In the genomic region with DNA sequence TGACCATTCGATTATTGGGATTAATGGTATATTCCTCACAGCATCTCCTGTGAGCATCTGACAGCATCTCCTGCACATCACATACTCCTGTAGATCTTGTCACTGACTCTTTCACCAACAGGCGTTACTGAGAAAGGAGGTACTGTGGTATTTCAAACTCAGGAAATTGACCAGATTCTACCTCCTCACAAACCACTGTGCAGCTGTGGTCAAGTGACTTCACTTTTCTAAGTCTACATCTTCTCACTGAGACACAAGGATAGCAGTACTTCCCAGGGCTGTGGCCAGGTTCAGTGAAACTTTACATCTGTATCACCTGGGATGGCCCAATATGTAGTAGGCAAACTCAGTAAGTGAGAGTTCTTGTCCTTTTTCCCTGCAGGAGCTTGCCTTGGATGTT, we compare ENCODE assay signal across 34 cellular contexts.
"Had no signal": no experiment of that assay in that cellular context is flagged by ENCODE, and none has a peak within 500 bp of the region (broad histone marks: within the 10 kb centered on the region; RNA-seq: fewer than 3 reads in every experiment).

No MANE protein-coding gene starts in this region.

- H3K4me3 ChIP-seq: adrenal gland, body of pancreas, breast epithelium had no signal

- DNase-seq: activated B cell treated with CpG ODN at 0.5 μM for 24 hours; activated CD4-positive, alpha-beta memory T cell treated with anti-CD3 and anti-CD28 coated beads for 36 hours; activated CD4-positive, alpha-beta T cell treated with anti-CD3 and anti-CD28 coated beads for 4 hours; activated CD4-positive, alpha-beta T cell treated with anti-CD3 and anti-CD28 coated beads, Interleukin-2, amount 10 ng/mL, durations not matched to agents 24 days and 14 days; activated CD4-positive, alpha-beta T cell treated with anti-CD3 and anti-CD28 coated beads, Interleukin-2, amount 50 U/mL, for 1 hour; activated CD4-positive, alpha-beta T cell treated with anti-CD3 and anti-CD28 coated beads, Interleukin-2, amount 50 U/mL, for 4 hours; activated CD4-positive, CD25-positive, alpha-beta regulatory T cell treated with anti-CD3 and anti-CD28 coated beads, Interleukin-2, amount 50 U/mL, for 72 hours; activated CD8-positive, alpha-beta memory T cell treated with anti-CD3 and anti-CD28 coated beads, Interleukin-2, amount 50 U/mL, for 4 hours; activated CD8-positive, alpha-beta T cell treated with anti-CD3 and anti-CD28 coated beads for 36 hours; activated effector memory CD4-positive, alpha-beta T cell treated with anti-CD3 and anti-CD28 coated beads, Interleukin-2, amount 50 U/mL, for 16 hours; activated gamma-delta T cell treated with Interleukin-2 at 50 U/mL for 16 hours; activated naive CD4-positive, alpha-beta T cell; activated naive CD4-positive, alpha-beta T cell treated with anti-CD3 and anti-CD28 coated beads for 36 hours; activated naive CD4-positive, alpha-beta T cell treated with anti-CD3 and anti-CD28 coated beads, Interleukin-2, amount 50 U/mL, for 16 hours; activated naive CD8-positive, alpha-beta T cell treated with anti-CD3 and anti-CD28 coated beads for 36 hours; activated T-cell treated with anti-CD3 and anti-CD28 coated beads for 4 hours; activated T-cell treated with anti-CD3 and anti-CD28 coated beads, Interleukin-2, amount 50 U/mL, for 1 hour; activated T-cell treated with anti-CD3 and anti-CD28 coated beads, Interleukin-2, amount 50 U/mL, for 4 hours; activated T-cell treated with anti-CD3 and anti-CD28 coated beads, Interleukin-2, amount 50 U/mL, for 72 hours; adrenal gland; amniotic stem cell; aorta; body of pancreas; brain microvascular endothelial cell; central memory CD4-positive, alpha-beta T cell; T-helper 2 cell; T-helper 9 cell had no signal

- H3K27me3 Mint-ChIP-seq: activated B cell treated with CpG ODN at 0.5 μM for 24 hours; activated CD4-positive, alpha-beta memory T cell treated with anti-CD3 and anti-CD28 coated beads for 36 hours; activated CD4-positive, alpha-beta T cell treated with anti-CD3 and anti-CD28 coated beads, Interleukin-2, amount 10 ng/mL, durations not matched to agents 24 days and 14 days; activated CD8-positive, alpha-beta T cell treated with anti-CD3 and anti-CD28 coated beads for 36 hours; activated naive CD8-positive, alpha-beta T cell treated with anti-CD3 and anti-CD28 coated beads for 36 hours; activated T-helper 17 cell treated with anti-CD3 and anti-CD28 coated beads, Interleukin-2, amount 50 U/mL, for 72 hours had no signal

- H3K36me3 Mint-ChIP-seq: activated CD4-positive, alpha-beta memory T cell treated with anti-CD3 and anti-CD28 coated beads for 36 hours; activated naive CD4-positive, alpha-beta T cell treated with anti-CD3 and anti-CD28 coated beads, Interleukin-2, amount 50 U/mL, for 72 hours; activated naive CD8-positive, alpha-beta T cell treated with anti-CD3 and anti-CD28 coated beads for 36 hours had no signal

- H3K4me1 ChIP-seq: adrenal gland, body of pancreas, breast epithelium had no signal

- H3K27me3 ChIP-seq: adrenal gland, body of pancreas, brain microvascular endothelial cell had no signal

- H3K27ac Mint-ChIP-seq: activated B cell treated with CpG ODN at 0.5 μM for 24 hours; activated CD4-positive, alpha-beta memory T cell treated with anti-CD3 and anti-CD28 coated beads for 36 hours; activated CD4-positive, alpha-beta T cell treated with anti-CD3 and anti-CD28 coated beads, Interleukin-2, amount 10 ng/mL, durations not matched to agents 24 days and 14 days; activated CD8-positive, alpha-beta T cell treated with anti-CD3 and anti-CD28 coated beads for 36 hours; activated naive CD4-positive, alpha-beta T cell treated with anti-CD3 and anti-CD28 coated beads for 36 hours; activated naive CD4-positive, alpha-beta T cell treated with anti-CD3 and anti-CD28 coated beads, Interleukin-2, amount 50 U/mL, for 72 hours; activated naive CD8-positive, alpha-beta T cell treated with anti-CD3 and anti-CD28 coated beads for 36 hours; activated T-cell treated with anti-CD3 and anti-CD28 coated beads, Interleukin-2, amount 50 U/mL, for 72 hours; activated T-helper 1 cell treated with anti-CD3 and anti-CD28 coated beads, Interleukin-12 subunit alpha, Interleukin-12 subunit beta, Interleukin-2, Interleukin-4 antibody, amounts not matched to agents 30 ng/mL and 10 ng/mL and 1 ng/mL, durations not matched to agents 14 hours and 24 hours and 36 hours; activated T-helper 17 cell treated with anti-CD3 and anti-CD28 coated beads, Interleukin-2, amount 50 U/mL, for 72 hours; T-helper 1 cell treated with Interleukin-12 subunit alpha and Interleukin-12 subunit beta and Interleukin-4 antibody, amounts not matched to agents 30 μg/mL and 1 μg/mL, for 36 hours; T-helper 2 cell treated with Interferon-gamma antibody and Interleukin-4, amounts not matched to agents 5 μg/mL and 100 μg/mL, for 36 hours had no signal

- H3K36me3 ChIP-seq: adrenal gland, brain microvascular endothelial cell, breast epithelium had no signal

- H3K9me3 Mint-ChIP-seq: activated B cell treated with CpG ODN at 0.5 μM for 24 hours; activated CD4-positive, alpha-beta memory T cell treated with anti-CD3 and anti-CD28 coated beads for 36 hours; activated CD4-positive, alpha-beta T cell treated with anti-CD3 and anti-CD28 coated beads, Interleukin-2, amount 10 ng/mL, durations not matched to agents 24 days and 14 days; activated CD8-positive, alpha-beta T cell treated with anti-CD3 and anti-CD28 coated beads for 36 hours; activated naive CD4-positive, alpha-beta T cell treated with anti-CD3 and anti-CD28 coated beads for 36 hours; activated naive CD8-positive, alpha-beta T cell treated with anti-CD3 and anti-CD28 coated beads for 36 hours; activated T-cell treated with anti-CD3 and anti-CD28 coated beads, Interleukin-2, amount 50 U/mL, for 72 hours; activated T-helper 1 cell treated with anti-CD3 and anti-CD28 coated beads, Interleukin-12 subunit alpha, Interleukin-12 subunit beta, Interleukin-2, Interleukin-4 antibody, amounts not matched to agents 30 ng/mL and 10 ng/mL and 1 ng/mL, durations not matched to agents 14 hours and 24 hours and 36 hours; activated T-helper 17 cell treated with anti-CD3 and anti-CD28 coated beads, Interleukin-2, amount 50 U/mL, for 72 hours; T-helper 1 cell treated with Interleukin-12 subunit alpha and Interleukin-12 subunit beta and Interleukin-4 antibody, amounts not matched to agents 30 μg/mL and 1 μg/mL, for 36 hours; T-helper 2 cell treated with Interferon-gamma antibody and Interleukin-4, amounts not matched to agents 5 μg/mL and 100 μg/mL, for 36 hours had no signal

- ATAC-seq: activated CD8-positive, alpha-beta T cell treated with anti-CD3 and anti-CD28 coated beads for 36 hours; activated naive CD4-positive, alpha-beta T cell treated with anti-CD3 and anti-CD28 coated beads, Interleukin-2, amount 50 U/mL, for 72 hours; activated T-cell treated with anti-CD3 and anti-CD28 coated beads, Interleukin-2, amount 50 U/mL, for 4 hours; activated T-cell treated with anti-CD3 and anti-CD28 coated beads, Interleukin-2, amount 50 U/mL, for 72 hours; activated T-helper 17 cell treated with anti-CD3 and anti-CD28 coated beads, Interleukin-2, amount 50 U/mL, for 72 hours; body of pancreas had no signal

- H3K9me3 ChIP-seq: adrenal gland, body of pancreas, breast epithelium had no signal

- H3K4me1 Mint-ChIP-seq: activated B cell treated with CpG ODN at 0.5 μM for 24 hours; activated CD4-positive, alpha-beta T cell treated with anti-CD3 and anti-CD28 coated beads, Interleukin-2, amount 10 ng/mL, durations not matched to agents 24 days and 14 days; activated naive CD8-positive, alpha-beta T cell treated with anti-CD3 and anti-CD28 coated beads for 36 hours; activated T-helper 17 cell treated with anti-CD3 and anti-CD28 coated beads, Interleukin-2, amount 50 U/mL, for 72 hours had no signal

- H3K27ac ChIP-seq: adrenal gland, body of pancreas, brain microvascular endothelial cell, breast epithelium, VCaP had no signal

- H3K4me3 Mint-ChIP-seq: activated B cell treated with CpG ODN at 0.5 μM for 24 hours; activated CD4-positive, alpha-beta memory T cell treated with anti-CD3 and anti-CD28 coated beads for 36 hours; activated CD4-positive, alpha-beta T cell treated with anti-CD3 and anti-CD28 coated beads, Interleukin-2, amount 10 ng/mL, durations not matched to agents 24 days and 14 days; activated CD8-positive, alpha-beta T cell treated with anti-CD3 and anti-CD28 coated beads for 36 hours; activated naive CD4-positive, alpha-beta T cell treated with anti-CD3 and anti-CD28 coated beads for 36 hours; activated naive CD8-positive, alpha-beta T cell treated with anti-CD3 and anti-CD28 coated beads for 36 hours; activated T-cell treated with anti-CD3 and anti-CD28 coated beads, Interleukin-2, amount 50 U/mL, for 4 hours; activated T-cell treated with anti-CD3 and anti-CD28 coated beads, Interleukin-2, amount 50 U/mL, for 72 hours; activated T-helper 1 cell treated with anti-CD3 and anti-CD28 coated beads, Interleukin-12 subunit alpha, Interleukin-12 subunit beta, Interleukin-2, Interleukin-4 antibody, amounts not matched to agents 30 ng/mL and 10 ng/mL and 1 ng/mL, durations not matched to agents 14 hours and 24 hours and 36 hours; activated T-helper 17 cell treated with anti-CD3 and anti-CD28 coated beads, Interleukin-2, amount 50 U/mL, for 72 hours; T-helper 1 cell treated with Interleukin-12 subunit alpha and Interleukin-12 subunit beta and Interleukin-4 antibody, amounts not matched to agents 30 μg/mL and 1 μg/mL, for 36 hours; T-helper 2 cell treated with Interferon-gamma antibody and Interleukin-4, amounts not matched to agents 5 μg/mL and 100 μg/mL, for 36 hours had no signal
